In genomic region chr18:73842795-73843394, GRCh38 we compare ENCODE assay signal across 8 cellular contexts.
A peak's percentile ranks its signal among the peaks of the same experiment; 100 is the strongest.
DNase-seq lines count a peak whose midpoint lies in the region; ATAC-seq, FAIRE-seq and TF ChIP-seq lines count a peak whose summit lies in the region.

No MANE protein-coding gene starts in this region.

- TF ChIP-seq CTCF in AG10803 (conservative IDR thresholded peaks at IDR 0.05; ENCODE audit: low read length) (peak; percentile 99), fibroblast of lung (conservative IDR thresholded peaks at IDR 0.05 in 1 of 2, IDR thresholded peaks at IDR 0.05 in 1 of 2; ENCODE audit: low read depth in 1 of 2, low read length in 2 of 2) (peak; percentile 99 to 100)

- no peaks in the 10 kb centered on the region for H3K9me3 ChIP-seq in fibroblast of lung (ENCODE audit: control insufficient read depth, insufficient read depth, low read depth, low read length)

- H3K36me3 ChIP-seq in fibroblast of lung (ENCODE audit: control insufficient read depth, insufficient read depth, low read length), result no peaks in the 10 kb centered on the region

- H3K27me3 ChIP-seq in fibroblast of lung (ENCODE audit: control insufficient read depth, insufficient read depth, low read length), result no peaks in the 10 kb centered on the region

- DNase-seq in AG10803 (ENCODE audit: low read depth) (peak; percentile 40), NCI-H345 (lab: John Stamatoyannopoulos, UW) (peak; percentile 57), activated T-cell treated with anti-CD3 and anti-CD28 coated beads for 1 hour (ENCODE audit: low read depth) (peak; percentile 20), fibroblast of lung (ENCODE audit: low read depth in 2 of 2) (peak; percentile 49 to 64), nucleus accumbens (lab: John Stamatoyannopoulos, UW) (peak in 32 of 56 donors; percentile 2 to 77 (median 18)), urothelium cell line (ENCODE audit: low spot score) (peak; percentile 57)

- no peaks in the 10 kb centered on the region for H4K20me1 ChIP-seq in fibroblast of lung (ENCODE audit: control insufficient read depth, extremely low read depth, insufficient read depth, low read length)

- FAIRE-seq in urothelium cell line (lab: Jason Lieb, UNC), result no peak

- H3K79me2 ChIP-seq in fibroblast of lung (ENCODE audit: control insufficient read depth, insufficient read depth, low read length), result no peaks in the 10 kb centered on the region

- no peak overlapping the region for H3K27ac ChIP-seq in fibroblast of lung (ENCODE audit: insufficient read depth, low read length)

- H3K4me3 ChIP-seq in AG10803 (ENCODE audit: low read length) (no peak overlapping the region), fibroblast of lung (replicated peaks in 1 of 4; ENCODE audit: control extremely low read depth in 1 of 4, insufficient read depth in 1 of 4, low read depth in 3 of 4, low read length in 4 of 4) (peak overlapping the region in 1 of 4 experiments; percentile 44)

- ATAC-seq in GM18508 (IDR thresholded peaks at IDR 0.05; ENCODE audit: insufficient read depth, unreplicated experiment) (peak; percentile 82), HG02970 (IDR thresholded peaks at IDR 0.05; ENCODE audit: low FRiP score, unreplicated experiment) (peak; percentile 85)

- H3K4me2 ChIP-seq in fibroblast of lung (ENCODE audit: extremely low read depth, insufficient read depth, low read length), result peak overlapping the region; percentile 72

- H3K4me1 ChIP-seq in fibroblast of lung (ENCODE audit: control insufficient read depth, extremely low read depth, insufficient read depth, low read length), result no peaks in the 10 kb centered on the region

- no peak overlapping the region for H2AFZ ChIP-seq in fibroblast of lung (ENCODE audit: low read length)

- H3K9ac ChIP-seq in fibroblast of lung (ENCODE audit: insufficient read depth, low read length), result no peak overlapping the region
